1 cellular context compared by ENCODE assay signal in genomic region chr1:31523769-31524168, GRCh38.
TF ChIP-seq lines count a peak whose summit lies in the region.

No MANE protein-coding gene starts in this region.

TF ChIP-seq in GM23338, 12 proteins besides CTCF, POLR2A, EP300 and RAD21 (continued from another document):
- TF ChIP-seq, protein P1, sequence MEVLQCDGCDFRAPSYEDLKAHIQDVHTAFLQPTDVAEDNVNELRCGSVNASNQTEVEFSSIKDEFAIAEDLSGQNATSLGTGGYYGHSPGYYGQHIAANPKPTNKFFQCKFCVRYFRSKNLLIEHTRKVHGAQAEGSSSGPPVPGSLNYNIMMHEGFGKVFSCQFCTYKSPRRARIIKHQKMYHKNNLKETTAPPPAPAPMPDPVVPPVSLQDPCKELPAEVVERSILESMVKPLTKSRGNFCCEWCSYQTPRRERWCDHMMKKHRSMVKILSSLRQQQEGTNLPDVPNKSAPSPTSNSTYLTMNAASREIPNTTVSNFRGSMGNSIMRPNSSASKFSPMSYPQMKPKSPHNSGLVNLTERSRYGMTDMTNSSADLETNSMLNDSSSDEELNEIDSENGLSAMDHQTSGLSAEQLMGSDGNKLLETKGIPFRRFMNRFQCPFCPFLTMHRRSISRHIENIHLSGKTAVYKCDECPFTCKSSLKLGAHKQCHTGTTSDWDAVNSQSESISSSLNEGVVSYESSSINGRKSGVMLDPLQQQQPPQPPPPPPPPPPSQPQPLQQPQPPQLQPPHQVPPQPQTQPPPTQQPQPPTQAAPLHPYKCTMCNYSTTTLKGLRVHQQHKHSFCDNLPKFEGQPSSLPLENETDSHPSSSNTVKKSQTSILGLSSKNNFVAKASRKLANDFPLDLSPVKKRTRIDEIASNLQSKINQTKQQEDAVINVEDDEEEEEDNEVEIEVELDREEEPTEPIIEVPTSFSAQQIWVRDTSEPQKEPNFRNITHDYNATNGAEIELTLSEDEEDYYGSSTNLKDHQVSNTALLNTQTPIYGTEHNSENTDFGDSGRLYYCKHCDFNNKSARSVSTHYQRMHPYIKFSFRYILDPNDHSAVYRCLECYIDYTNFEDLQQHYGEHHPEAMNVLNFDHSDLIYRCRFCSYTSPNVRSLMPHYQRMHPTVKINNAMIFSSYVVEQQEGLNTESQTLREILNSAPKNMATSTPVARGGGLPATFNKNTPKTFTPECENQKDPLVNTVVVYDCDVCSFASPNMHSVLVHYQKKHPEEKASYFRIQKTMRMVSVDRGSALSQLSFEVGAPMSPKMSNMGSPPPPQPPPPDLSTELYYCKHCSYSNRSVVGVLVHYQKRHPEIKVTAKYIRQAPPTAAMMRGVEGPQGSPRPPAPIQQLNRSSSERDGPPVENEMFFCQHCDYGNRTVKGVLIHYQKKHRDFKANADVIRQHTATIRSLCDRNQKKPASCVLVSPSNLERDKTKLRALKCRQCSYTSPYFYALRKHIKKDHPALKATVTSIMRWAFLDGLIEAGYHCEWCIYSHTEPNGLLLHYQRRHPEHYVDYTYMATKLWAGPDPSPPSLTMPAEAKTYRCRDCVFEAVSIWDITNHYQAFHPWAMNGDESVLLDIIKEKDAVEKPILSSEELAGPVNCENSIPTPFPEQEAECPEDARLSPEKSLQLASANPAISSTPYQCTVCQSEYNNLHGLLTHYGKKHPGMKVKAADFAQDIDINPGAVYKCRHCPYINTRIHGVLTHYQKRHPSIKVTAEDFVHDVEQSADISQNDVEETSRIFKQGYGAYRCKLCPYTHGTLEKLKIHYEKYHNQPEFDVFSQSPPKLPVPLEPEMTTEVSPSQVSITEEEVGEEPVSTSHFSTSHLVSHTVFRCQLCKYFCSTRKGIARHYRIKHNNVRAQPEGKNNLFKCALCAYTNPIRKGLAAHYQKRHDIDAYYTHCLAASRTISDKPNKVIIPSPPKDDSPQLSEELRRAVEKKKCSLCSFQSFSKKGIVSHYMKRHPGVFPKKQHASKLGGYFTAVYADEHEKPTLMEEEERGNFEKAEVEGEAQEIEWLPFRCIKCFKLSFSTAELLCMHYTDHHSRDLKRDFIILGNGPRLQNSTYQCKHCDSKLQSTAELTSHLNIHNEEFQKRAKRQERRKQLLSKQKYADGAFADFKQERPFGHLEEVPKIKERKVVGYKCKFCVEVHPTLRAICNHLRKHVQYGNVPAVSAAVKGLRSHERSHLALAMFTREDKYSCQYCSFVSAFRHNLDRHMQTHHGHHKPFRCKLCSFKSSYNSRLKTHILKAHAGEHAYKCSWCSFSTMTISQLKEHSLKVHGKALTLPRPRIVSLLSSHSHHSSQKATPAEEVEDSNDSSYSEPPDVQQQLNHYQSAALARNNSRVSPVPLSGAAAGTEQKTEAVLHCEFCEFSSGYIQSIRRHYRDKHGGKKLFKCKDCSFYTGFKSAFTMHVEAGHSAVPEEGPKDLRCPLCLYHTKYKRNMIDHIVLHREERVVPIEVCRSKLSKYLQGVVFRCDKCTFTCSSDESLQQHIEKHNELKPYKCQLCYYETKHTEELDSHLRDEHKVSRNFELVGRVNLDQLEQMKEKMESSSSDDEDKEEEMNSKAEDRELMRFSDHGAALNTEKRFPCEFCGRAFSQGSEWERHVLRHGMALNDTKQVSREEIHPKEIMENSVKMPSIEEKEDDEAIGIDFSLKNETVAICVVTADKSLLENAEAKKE (CRISPR knock-in tag; IDR thresholded peaks at IDR 0.05), result no peak
